In genomic region chr2:27582129-27582694, GRCh38 we compare ENCODE assay signal across 8 cellular contexts. TPM values are rescaled to one million over a fixed set of nuclear protein-coding genes. Genes with fewer than 3 reads are reported as not detected.
DNase-seq lines count a peak whose midpoint lies in the region; ATAC-seq and TF ChIP-seq lines count a peak whose summit lies in the region.

No MANE protein-coding gene starts in this region.

- H3K4me3 ChIP-seq in BE2C (ENCODE audit: low read depth, low read length) (peak overlapping the region; percentile 100), LNCaP clone FGC (ENCODE audit: low read depth, low read length) (peak overlapping the region; percentile 87), neural cell (ENCODE audit: low read length) (peak overlapping the region; percentile 66)

- H3K9me3 ChIP-seq in BE2C (no peaks in the 10 kb centered on the region), neural cell (ENCODE audit: low read length) (peaks cover 11% of the 10 kb centered on the region)

- H3K9me2 ChIP-seq in neural cell (ENCODE audit: insufficient read depth, low read length) = no peaks in the 10 kb centered on the region

- peak overlapping the region; percentile 36 for H2AFZ ChIP-seq in neural cell (ENCODE audit: low read depth, low read length)

- TF ChIP-seq CTCF in BE2C (IDR thresholded peaks at IDR 0.05; ENCODE audit: low read depth, low read length) (no peak), LNCaP clone FGC (IDR thresholded peaks at IDR 0.05; ENCODE audit: control insufficient read depth, extremely low read depth, insufficient read depth) (no peak), neural cell (IDR thresholded peaks at IDR 0.05; ENCODE audit: poor library complexity, severe bottlenecking) (no peak), GM13977 (IDR thresholded peaks at IDR 0.05; ENCODE audit: extremely low read depth, insufficient read depth, missing control alignments) (no peak)

- peak overlapping the region; percentile 32 for H3K27ac ChIP-seq in neural cell (ENCODE audit: low read length)

- no peak overlapping the region for H3K4me2 ChIP-seq in neural cell (ENCODE audit: low read length)

- H3F3A ChIP-seq in neural cell (ENCODE audit: insufficient read depth, low read length, poor library complexity, severe bottlenecking) = no peaks in the 10 kb centered on the region

- in situ Hi-C loops in GM13977 (cut with MboI; ENCODE audit: low pct_unique_long_range_greater_than_20kb, low sequenced_read_pairs, unreplicated experiment) = no loop called here

- no peak for TF ChIP-seq EP300 in neural cell (conservative IDR thresholded peaks at IDR 0.05; ENCODE audit: poor library complexity, severe bottlenecking)

- H3K36me3 ChIP-seq in BE2C (no peaks in the 10 kb centered on the region), neural cell (ENCODE audit: insufficient read depth, low read length) (no peaks in the 10 kb centered on the region)

- DNase-seq in BE2C (no peak), LNCaP clone FGC (ENCODE audit: low read depth) (no peak), dermis blood vessel endothelial cell (peak; percentile 9), left colon (no peak), GM19238 (ENCODE audit: insufficient read length, low spot score) (no peak), GM13977 (ENCODE audit: low spot score) (no peak)

- H3K27me3 ChIP-seq in BE2C = no peaks in the 10 kb centered on the region
- no peaks in the 10 kb centered on the region for H3K27me3 ChIP-seq in neural cell (ENCODE audit: insufficient read depth, low read depth, low read length)

- H3K79me2 ChIP-seq in neural cell (replicated peaks; ENCODE audit: insufficient read depth, low read length) = peaks cover 27% of the 10 kb centered on the region

- intact Hi-C loops in left colon (cut with DNase I, micrococcal nuclease) = no loop called here

- H3K9ac ChIP-seq in neural cell (ENCODE audit: low read length) = peak overlapping the region; percentile 59

- ATAC-seq in left colon = no peak
- no peak for ATAC-seq in HG03439 (IDR thresholded peaks at IDR 0.05; ENCODE audit: unreplicated experiment)

- TF ChIP-seq RAD21 in neural cell (conservative IDR thresholded peaks at IDR 0.05) = no peak

- H4K20me1 ChIP-seq in neural cell (ENCODE audit: insufficient read depth) = no peaks in the 10 kb centered on the region

- H3K4me1 ChIP-seq in BE2C = peaks cover 4% of the 10 kb centered on the region; the same call in 1 of the 2 replicates

TF ChIP-seq in neural cell, 6 proteins besides CTCF, POLR2A, EP300 and RAD21:
- TF ChIP-seq TAF1 (IDR thresholded peaks at IDR 0.05; ENCODE audit: low read depth) (no peak), MXI1 (conservative IDR thresholded peaks at IDR 0.05; ENCODE audit: poor library complexity, severe bottlenecking) (no peak), EZH2 (IDR thresholded peaks at IDR 0.05; ENCODE audit: borderline replicate concordance, insufficient read depth, low read length, poor library complexity, severe bottlenecking) (no peak), REST (IDR thresholded peaks at IDR 0.05; ENCODE audit: borderline replicate concordance) (no peak), SMC3 (conservative IDR thresholded peaks at IDR 0.05; ENCODE audit: poor library complexity) (no peak), POLR2AphosphoS5 (IDR thresholded peaks at IDR 0.05) (no peak)

RNA-seq across cellular contexts. Expression of gene ZNF512, which starts 0.6 kb away (rescaled TPM):
- polyA plus RNA-seq in BE2C (2012; ENCODE audit: insufficient read depth, insufficient read length, low read depth) = 36.8 TPM
- total RNA-seq in dermis blood vessel endothelial cell = 23.5 and 34.2 TPM in 2 replicates
- 30.8 and 36.4 TPM in 2 replicates for polyA plus RNA-seq in neural cell
- 37.7 and 58.2 TPM in 2 replicates for polyA minus RNA-seq in neural cell
- 10 to 100 TPM; 10.7 to 14.9 TPM for total RNA-seq in left colon

RNA-seq across cellular contexts. Expression of gene CCDC121, which starts 46.6 kb away (rescaled TPM):
- 4.1 TPM for polyA plus RNA-seq in BE2C (2012; ENCODE audit: insufficient read depth, insufficient read length, low read depth)
- total RNA-seq in dermis blood vessel endothelial cell = 2.7 and 2.8 TPM in 2 replicates
- polyA plus RNA-seq in neural cell = 2.2 and 3.0 TPM in 2 replicates
- polyA minus RNA-seq in neural cell = 7.1 and 9.6 TPM in 2 replicates
- 1 to 10 TPM; 2.5 to 2.9 TPM for total RNA-seq in left colon

RNA-seq across cellular contexts. Expression of gene GPN1, which starts 46.6 kb away (rescaled TPM):
- 35.7 TPM for polyA plus RNA-seq in BE2C (2012; ENCODE audit: insufficient read depth, insufficient read length, low read depth)
- 40.5 and 44.9 TPM in 2 replicates for total RNA-seq in dermis blood vessel endothelial cell
- 42.3 and 48.2 TPM in 2 replicates for polyA plus RNA-seq in neural cell
- 38.5 and 42.1 TPM in 2 replicates for polyA minus RNA-seq in neural cell
- total RNA-seq in left colon = 10 to 100 TPM; 20.7 to 24.2 TPM
